Comparison of ENCODE assay signal across 1 cellular context in genomic region chr11:75563501-75563977, GRCh38.
TF ChIP-seq lines count a peak whose summit lies in the region.

No MANE protein-coding gene starts in this region.

TF ChIP-seq in GM12878, 131 proteins besides CTCF, POLR2A, EP300 and RAD21:
- no peak for TF ChIP-seq SIX5 (IDR thresholded peaks at IDR 0.05; ENCODE audit: low read depth, low read length, severe bottlenecking)
- no peak for TF ChIP-seq BCL11A (IDR thresholded peaks at IDR 0.05; ENCODE audit: low read depth, low read length)
- TF ChIP-seq ZNF24 (IDR thresholded peaks at IDR 0.05): no peak
- no peak for TF ChIP-seq KDM1A (IDR thresholded peaks at IDR 0.05; ENCODE audit: borderline replicate concordance)
- TF ChIP-seq SKIL (IDR thresholded peaks at IDR 0.05; ENCODE audit: low read depth, poor library complexity, severe bottlenecking): no peak
- no peak for TF ChIP-seq SUZ12 (IDR thresholded peaks at IDR 0.05; ENCODE audit: unreplicated experiment)
- no peak for TF ChIP-seq MAX (IDR thresholded peaks at IDR 0.05; ENCODE audit: low read depth, low read length)
- TF ChIP-seq HCFC1 (IDR thresholded peaks at IDR 0.05; ENCODE audit: low read length): no peak
- TF ChIP-seq FOXK2 (IDR thresholded peaks at IDR 0.05): no peak
- no peak for TF ChIP-seq CREM (IDR thresholded peaks at IDR 0.05; ENCODE audit: low read depth)
- no peak for TF ChIP-seq YBX1 (IDR thresholded peaks at IDR 0.05)
- no peak for TF ChIP-seq BHLHE40 (IDR thresholded peaks at IDR 0.05; ENCODE audit: borderline replicate concordance in 1 of 2, low read depth in 2 of 2, low read length in 1 of 2)
- TF ChIP-seq SREBF1 (IDR thresholded peaks at IDR 0.05; ENCODE audit: low read length): no peak
